Comparison of ENCODE assay signal across 8 cellular contexts in genomic region chr4:70994387-70995099, GRCh38. TPM values are rescaled to one million over a fixed set of nuclear protein-coding genes. Genes with fewer than 3 reads are reported as not detected.
A peak's percentile ranks its signal among the peaks of the same experiment; 100 is the strongest.
DNase-seq lines count a peak whose midpoint lies in the region; ATAC-seq and TF ChIP-seq lines count a peak whose summit lies in the region.

No MANE protein-coding gene starts in this region.

- H3K36me3 ChIP-seq in Peyer's patch (peaks cover 0 to 11% (median 0%) of the 10 kb centered on the region in 3 donors), skeletal muscle tissue (ENCODE audit: control insufficient read depth in 3 of 3, insufficient read depth in 3 of 3, low read length in 3 of 3) (peaks cover 0 to 3% (median 3%) of the 10 kb centered on the region in 3 donors)

- CTCF ChIA-PET in activated CD4-positive, alpha-beta T cell treated with anti-CD3 and anti-CD28 coated beads for 36 hours (lab: Charles Lee): interaction anchor here (0.6 to 6.2 kb wide), 3 partner anchors 15 to 344 kb away, joined by 3 to 67 read pairs (median 3); no protein-coding TSS in a partner anchor

- no peaks in the 10 kb centered on the region for H3K9me3 ChIP-seq in Peyer's patch
- H3K9me3 ChIP-seq in skeletal muscle tissue (ENCODE audit: control insufficient read depth in 3 of 3, low read length in 3 of 3): no peaks in the 10 kb centered on the region

- no peaks in the 10 kb centered on the region for H3K27me3 Mint-ChIP-seq in activated CD4-positive, alpha-beta T cell treated with anti-CD3 and anti-CD28 coated beads for 36 hours

- H3K4me3 Mint-ChIP-seq in activated CD4-positive, alpha-beta T cell treated with anti-CD3 and anti-CD28 coated beads for 36 hours: peak overlapping the region; percentile 96

- peaks cover 0 to 40% (median 4%) of the 10 kb centered on the region in 4 donors for H3K4me1 ChIP-seq in Peyer's patch
- peaks cover 14 to 18% (median 17%) of the 10 kb centered on the region in 3 donors for H3K4me1 ChIP-seq in skeletal muscle tissue (ENCODE audit: control insufficient read depth in 3 of 3, insufficient read depth in 3 of 3, low read length in 3 of 3)

- POLR2A ChIA-PET in activated CD4-positive, alpha-beta T cell treated with anti-CD3 and anti-CD28 coated beads for 36 hours (lab: Charles Lee): interaction anchor here (0.6 to 2.7 kb wide), 2 partner anchors 11 to 67 kb away, joined by 13 to 20 read pairs; no protein-coding TSS in a partner anchor

- H3K27ac ChIP-seq in Peyer's patch (peak overlapping the region; percentile 88 to 92 (median 90)), skeletal muscle tissue (ENCODE audit: low read depth, low read length) (no peak overlapping the region)

- H3K4me3 ChIP-seq in Peyer's patch (peak overlapping the region; percentile 78 to 91 (median 87)), skeletal muscle tissue (ENCODE audit: low read length in 3 of 3) (peak overlapping the region; percentile 90 to 94 (median 92))

- peaks cover 48% of the 10 kb centered on the region for H3K4me1 Mint-ChIP-seq in activated CD4-positive, alpha-beta T cell treated with anti-CD3 and anti-CD28 coated beads for 36 hours

- H3K27me3 ChIP-seq in Peyer's patch: no peaks in the 10 kb centered on the region
- no peaks in the 10 kb centered on the region for H3K27me3 ChIP-seq in skeletal muscle tissue (ENCODE audit: control insufficient read depth in 3 of 3, insufficient read depth in 3 of 3, low read length in 3 of 3)

- intact Hi-C loops in activated CD4-positive, alpha-beta T cell treated with anti-CD3 and anti-CD28 coated beads for 36 hours (cut with DNase I, micrococcal nuclease): loop anchor here in 1 of 2 experiments (1.0 to 5.0 kb wide), 4 partner anchors 12 to 157 kb away; partner anchors contain the start of genes GRSF1 and MOB1B

- H3K9ac ChIP-seq in skeletal muscle tissue (ENCODE audit: low read depth in 1 of 3, low read length in 3 of 3): peak overlapping the region; percentile 89 to 93 (median 90)

- DNase-seq in activated CD4-positive, alpha-beta T cell treated with anti-CD3 and anti-CD28 coated beads for 36 hours: no peak
- DNase-seq in activated CD4-positive, alpha-beta T cell treated with anti-CD3 and anti-CD28 coated beads, Interleukin-2, amount 50 U/mL, for 1 hour: no peak
- DNase-seq in Peyer's patch (peak in 1 of 3 donors; percentile 42), erythroblast (lab: John Stamatoyannopoulos, UW) (peak; percentile 46), iPS-NIHi11 (ENCODE audit: low spot score) (no peak), islet precursor cell (no peak)

- ATAC-seq in activated CD4-positive, alpha-beta T cell treated with anti-CD3 and anti-CD28 coated beads for 36 hours: no peak
- ATAC-seq in HG02852 (IDR thresholded peaks at IDR 0.05; ENCODE audit: unreplicated experiment): peak; percentile 36

- TF ChIP-seq CTCF in Peyer's patch (IDR thresholded peaks at IDR 0.05): no peak

- H3K36me3 Mint-ChIP-seq in activated CD4-positive, alpha-beta T cell treated with anti-CD3 and anti-CD28 coated beads for 36 hours (ENCODE audit: low read depth): peaks cover 40% of the 10 kb centered on the region

- H3K27ac Mint-ChIP-seq in activated CD4-positive, alpha-beta T cell treated with anti-CD3 and anti-CD28 coated beads for 36 hours: peak overlapping the region; percentile 92

- H3K9me3 Mint-ChIP-seq in activated CD4-positive, alpha-beta T cell treated with anti-CD3 and anti-CD28 coated beads for 36 hours (ENCODE audit: low read depth): peaks cover under 1% of the 10 kb centered on the region

- TF ChIP-seq POLR2A in Peyer's patch (IDR thresholded peaks at IDR 0.05) (no peak), erythroblast (IDR thresholded peaks at IDR 0.05; ENCODE audit: low read length) (no peak)

RNA-seq across cellular contexts. Expression of gene DCK, which starts 1.1 kb away (rescaled TPM):
- total RNA-seq in activated CD4-positive, alpha-beta T cell treated with anti-CD3 and anti-CD28 coated beads for 36 hours: 10 to 100 TPM; 29.2 to 34.4 TPM
- total RNA-seq in Peyer's patch (10 to 100 TPM in 2 of 4 donors, 1 to 10 TPM in 2; 7.2 to 28.9 (median 9.5) TPM), skeletal muscle tissue (18.3 TPM)

Comparison
In these comparisons a context has a peak if more than half of its experiments do, and no peak if none do; other contexts are left out.
1. DNase-seq: peak in erythroblast (2 of 2); none in activated CD4-positive, alpha-beta T cell treated with anti-CD3 and anti-CD28 coated beads for 36 hours (single experiment), activated CD4-positive, alpha-beta T cell treated with anti-CD3 and anti-CD28 coated beads, Interleukin-2, amount 50 U/mL, for 1 hour (single experiment), iPS-NIHi11 (single experiment) and islet precursor cell (single experiment).